In the genomic region with DNA sequence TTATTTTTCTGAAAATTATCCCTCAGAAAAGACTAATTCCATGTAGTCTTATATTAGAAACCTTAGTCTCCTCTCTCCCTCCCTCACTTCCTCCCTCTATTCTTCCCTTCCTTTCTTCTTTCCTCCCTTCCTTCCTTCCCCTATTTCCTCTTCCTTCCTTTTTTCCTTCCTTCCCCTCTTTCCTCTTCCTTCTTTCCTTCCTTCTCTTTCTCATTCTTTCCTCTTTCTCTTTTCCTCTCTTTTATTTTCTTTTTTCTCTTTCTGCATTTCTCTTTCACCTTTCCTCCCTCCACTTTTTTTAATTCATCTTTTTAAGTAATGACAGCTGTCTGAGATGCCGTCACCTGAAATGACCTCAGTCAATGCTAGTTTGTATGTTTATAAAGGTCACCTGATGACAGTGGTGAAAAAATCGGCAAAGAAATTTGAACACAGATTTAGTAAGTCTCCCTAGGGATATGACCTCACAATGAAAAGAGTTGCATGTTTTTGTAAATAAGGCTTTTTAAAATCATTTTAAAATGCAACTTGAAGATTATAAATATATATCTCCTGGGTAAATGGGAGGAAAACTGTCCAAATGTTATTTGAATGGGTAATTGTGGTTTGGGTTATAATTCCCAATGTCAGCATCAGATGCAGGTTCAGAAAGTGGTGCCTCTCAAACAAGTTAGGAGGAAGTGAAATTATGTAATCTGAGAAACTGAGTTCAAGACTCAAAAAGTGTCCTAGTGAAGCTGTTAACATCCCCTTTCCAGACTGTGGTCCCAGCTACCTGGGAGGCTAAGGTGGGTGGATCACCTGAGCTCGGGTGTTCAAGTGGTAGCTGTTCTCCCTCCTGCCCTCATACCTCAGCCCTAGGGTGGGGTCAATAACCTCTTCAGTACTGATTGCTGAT, we compare ENCODE assay signal across 18 cellular contexts.
A peak's percentile ranks its signal among the peaks of the same experiment; 100 is the strongest.
DNase-seq lines count a peak whose midpoint lies in the region; ATAC-seq and TF ChIP-seq lines count a peak whose summit lies in the region.
"Had no signal": no experiment of that assay in that cellular context is flagged by ENCODE, and none has a peak within 500 bp of the region (broad histone marks: within the 10 kb centered on the region; RNA-seq: fewer than 3 reads in every experiment).

No MANE protein-coding gene starts in this region.

- no peaks in the 10 kb centered on the region for H3K79me2 ChIP-seq in GM23248 (ENCODE audit: insufficient read depth)

- H3K4me3 Mint-ChIP-seq in stimulated activated memory B cell treated with anti-CD40 and anti-IgM and Interleukin-4, amounts not matched to agents 10 μg/mL and 1 μg/mL and 100 μg/mL, for 72 hours = peak overlapping the region; percentile 2
- H3K4me3 Mint-ChIP-seq in progenitor cell of endocrine pancreas (ENCODE audit: low read depth) = no peak overlapping the region
- H3K4me3 Mint-ChIP-seq: activated naive CD4-positive, alpha-beta T cell treated with anti-CD3 and anti-CD28 coated beads for 36 hours; T-helper 1 cell treated with Interleukin-12 subunit alpha and Interleukin-12 subunit beta and Interleukin-4 antibody, amounts not matched to agents 30 μg/mL and 1 μg/mL, for 36 hours had no signal

- H3K4me1 ChIP-seq in GM23248 (ENCODE audit: insufficient read depth) = peaks cover 18% of the 10 kb centered on the region
- H3K4me1 ChIP-seq: foreskin keratinocyte had no signal

- H3K4me3 ChIP-seq in GM23248 = no peak overlapping the region
- H3K4me3 ChIP-seq: BLaER1 treated with 17β-estradiol and CSF1 and Interleukin-3, amounts not matched to agents 10 nM and 100 nM; body of pancreas; prostate gland had no signal

- H3K4me1 Mint-ChIP-seq in stimulated activated memory B cell treated with anti-CD40 and anti-IgM and Interleukin-4, amounts not matched to agents 10 μg/mL and 1 μg/mL and 100 μg/mL, for 72 hours = peaks cover 24% of the 10 kb centered on the region
- no peaks in the 10 kb centered on the region for H3K4me1 Mint-ChIP-seq in progenitor cell of endocrine pancreas (ENCODE audit: low read depth)

- H3F3A ChIP-seq in GM23248 (ENCODE audit: insufficient read depth) = 0 out of 2 replicates have a peak, but pooled peaks cover 3% of the 10 kb centered on the region

- no peaks in the 10 kb centered on the region for H3K27me3 ChIP-seq in GM23248 (replicated peaks; ENCODE audit: insufficient read depth)
- H3K27me3 ChIP-seq: BLaER1 treated with 17β-estradiol and CSF1 and Interleukin-3, amounts not matched to agents 10 nM and 100 nM; body of pancreas had no signal

- TF ChIP-seq CTCF in progenitor cell of endocrine pancreas (IDR thresholded peaks at IDR 0.05; ENCODE audit: unreplicated experiment) = no peak

- no peaks in the 10 kb centered on the region for H3K9me3 ChIP-seq in GM23248 (ENCODE audit: low read depth)
- H3K9me3 ChIP-seq: body of pancreas, prostate gland had no signal

- H2AFZ ChIP-seq in GM23248 = no peak overlapping the region

- 10 to 21% methylated on average over 3 of the region's 3 CpGs for WGBS in GM23248 (ENCODE audit: low coverage in 1 of 2, low lambda C conversion rate in 2 of 2, missing lambda C conversion rate in 2 of 2), 2 experiments

- no peaks in the 10 kb centered on the region for H4K20me1 ChIP-seq in GM23248 (ENCODE audit: insufficient read depth)
- H4K20me1 ChIP-seq: BLaER1 treated with 17β-estradiol and CSF1 and Interleukin-3, amounts not matched to agents 10 nM and 100 nM had no signal

- H3K36me3 ChIP-seq in GM23248 (ENCODE audit: low read depth) = no peaks in the 10 kb centered on the region
- H3K36me3 ChIP-seq: BLaER1 treated with 17β-estradiol and CSF1 and Interleukin-3, amounts not matched to agents 10 nM and 100 nM; prostate gland had no signal

- H3K9ac ChIP-seq in GM23248 = no peak overlapping the region
- H3K9ac ChIP-seq: BLaER1 treated with 17β-estradiol and CSF1 and Interleukin-3, amounts not matched to agents 10 nM and 100 nM had no signal

- peak; percentile 74 for DNase-seq in GM23248
- peak; percentile 45 for DNase-seq in NCI-H2171 (lab: John Stamatoyannopoulos, UW)
- peak; percentile 56 for DNase-seq in fibroblast of gingiva (ENCODE audit: low read depth)
- no peak for DNase-seq in progenitor cell of endocrine pancreas (ENCODE audit: low spot score, unreplicated experiment)
- no peak for DNase-seq in GOT3 (lab: John Stamatoyannopoulos, UW)
- DNase-seq: activated CD4-positive, alpha-beta T cell treated with anti-CD3 and anti-CD28 coated beads for 1 hour; activated naive CD4-positive, alpha-beta T cell treated with anti-CD3 and anti-CD28 coated beads for 36 hours; effector memory CD4-positive, alpha-beta T cell; foreskin keratinocyte; NCI-H2081 treated with DMSO at 0.1 percent for 48 hours; NCI-H748 treated with DMSO at 0.1 percent for 48 hours; stimulated activated CD4-positive, alpha-beta T cell treated with anti-CD3 and anti-CD28 coated beads, Interleukin-12 subunit alpha, Interleukin-12 subunit beta, amount 100 ng/mL, for 4 hours had no signal

- no peaks in the 10 kb centered on the region for H3K9me2 ChIP-seq in GM23248 (ENCODE audit: insufficient read depth)

- H3K4me2 ChIP-seq in GM23248 (ENCODE audit: unreplicated experiment) = no peak overlapping the region

- in situ Hi-C loops in GM23248 (cut with MboI) = no loop called here

- no peaks in the 10 kb centered on the region for H3K9me3 Mint-ChIP-seq in stimulated activated memory B cell treated with anti-CD40 and anti-IgM and Interleukin-4, amounts not matched to agents 10 μg/mL and 1 μg/mL and 100 μg/mL, for 72 hours
- no peaks in the 10 kb centered on the region for H3K9me3 Mint-ChIP-seq in progenitor cell of endocrine pancreas (ENCODE audit: low read depth)
- H3K9me3 Mint-ChIP-seq: activated naive CD4-positive, alpha-beta T cell treated with anti-CD3 and anti-CD28 coated beads for 36 hours; T-helper 1 cell treated with Interleukin-12 subunit alpha and Interleukin-12 subunit beta and Interleukin-4 antibody, amounts not matched to agents 30 μg/mL and 1 μg/mL, for 36 hours had no signal

- no peak overlapping the region for H3K27ac ChIP-seq in GM23248
- H3K27ac ChIP-seq: BLaER1 treated with 17β-estradiol and CSF1 and Interleukin-3, amounts not matched to agents 10 nM and 100 nM; foreskin keratinocyte; prostate gland had no signal

- no peaks in the 10 kb centered on the region for H3K27me3 Mint-ChIP-seq in stimulated activated memory B cell treated with anti-CD40 and anti-IgM and Interleukin-4, amounts not matched to agents 10 μg/mL and 1 μg/mL and 100 μg/mL, for 72 hours
- H3K27me3 Mint-ChIP-seq in progenitor cell of endocrine pancreas = peaks cover 2% of the 10 kb centered on the region

- no peak for ATAC-seq in stimulated activated memory B cell treated with anti-CD40 and anti-IgM and Interleukin-4, amounts not matched to agents 10 μg/mL and 1 μg/mL and 100 μg/mL, for 72 hours
- ATAC-seq in GM18861 (IDR thresholded peaks at IDR 0.05; ENCODE audit: unreplicated experiment) = no peak
- ATAC-seq: foreskin keratinocyte had no signal

- peak overlapping the region; percentile 68 for H3K27ac Mint-ChIP-seq in stimulated activated memory B cell treated with anti-CD40 and anti-IgM and Interleukin-4, amounts not matched to agents 10 μg/mL and 1 μg/mL and 100 μg/mL, for 72 hours
- no peak overlapping the region for H3K27ac Mint-ChIP-seq in progenitor cell of endocrine pancreas
- H3K27ac Mint-ChIP-seq: activated naive CD4-positive, alpha-beta T cell treated with anti-CD3 and anti-CD28 coated beads for 36 hours; T-helper 1 cell treated with Interleukin-12 subunit alpha and Interleukin-12 subunit beta and Interleukin-4 antibody, amounts not matched to agents 30 μg/mL and 1 μg/mL, for 36 hours had no signal

- no peaks in the 10 kb centered on the region for H3K36me3 Mint-ChIP-seq in stimulated activated memory B cell treated with anti-CD40 and anti-IgM and Interleukin-4, amounts not matched to agents 10 μg/mL and 1 μg/mL and 100 μg/mL, for 72 hours
- no peaks in the 10 kb centered on the region for H3K36me3 Mint-ChIP-seq in progenitor cell of endocrine pancreas (ENCODE audit: insufficient read depth)

Comparison
In these comparisons a context has a peak if more than half of its experiments do, and no peak if none do; other contexts are left out.
1. DNase-seq: peak in GM23248 (single experiment), NCI-H2171 (single experiment) and fibroblast of gingiva (single experiment); none in progenitor cell of endocrine pancreas (single experiment) and GOT3 (single experiment).